ENCODE assay signal across 14 cellular contexts in the genomic region with DNA sequence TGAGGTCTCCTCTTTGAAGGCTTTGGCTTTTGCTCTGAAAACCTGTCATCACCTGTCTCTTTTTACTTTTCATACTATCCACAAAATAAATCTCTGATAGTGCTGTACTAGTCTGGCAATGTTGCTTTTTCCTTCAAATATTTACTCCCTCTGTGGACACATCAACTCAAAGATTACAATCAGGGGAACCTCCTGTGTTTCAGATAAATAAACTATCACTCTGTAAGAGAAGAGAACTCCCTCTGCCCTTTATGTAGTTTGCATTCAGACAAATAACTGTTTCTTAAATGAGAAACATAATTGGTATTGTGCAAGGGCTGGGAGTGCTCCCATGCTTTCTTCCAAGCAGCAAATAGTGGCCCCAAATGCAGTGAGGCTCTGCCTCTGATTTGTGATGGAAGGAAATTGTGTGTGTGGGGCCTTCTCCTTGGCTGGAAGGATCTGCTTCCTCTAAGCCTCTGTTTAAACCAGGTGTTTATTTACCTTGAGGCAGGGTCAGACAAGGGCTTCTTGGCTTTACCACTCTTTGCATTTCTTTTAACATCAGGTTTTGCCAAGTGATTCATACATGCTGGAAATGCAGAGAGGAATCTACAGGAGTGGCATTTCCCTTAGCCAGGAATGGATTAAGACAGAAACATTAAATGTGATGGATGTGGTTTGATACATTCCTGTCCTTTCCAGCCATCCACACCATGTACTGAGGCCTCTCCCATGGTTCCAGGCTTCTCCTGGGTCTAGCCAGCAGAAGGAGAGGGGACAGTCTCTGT.
DNase-seq lines count a peak whose midpoint lies in the region; ATAC-seq and TF ChIP-seq lines count a peak whose summit lies in the region.
"Had no signal": no experiment of that assay in that cellular context is flagged by ENCODE, and none has a peak within 500 bp of the region (broad histone marks: within the 10 kb centered on the region; RNA-seq: fewer than 3 reads in every experiment).

No MANE protein-coding gene starts in this region.

- TF ChIP-seq CTCF in astrocyte of the cerebellum (IDR thresholded peaks at IDR 0.05; ENCODE audit: low read depth, low read length, missing control alignments) (no peak), foreskin fibroblast (IDR thresholded peaks at IDR 0.05; ENCODE audit: low read depth, low read length) (no peak)

- DNase-seq in DMS53 (lab: John Stamatoyannopoulos, UW) = peak; percentile 6
- DNase-seq in DMS53 treated with DMSO at 0.1 percent for 48 hours (lab: John Stamatoyannopoulos, UW; ENCODE audit: unreplicated experiment) = no peak
- peak; percentile 54 for DNase-seq in astrocyte of the cerebellum (ENCODE audit: low read depth)
- DNase-seq in foreskin fibroblast = peak; percentile 13 to 57
- peak; percentile 44 for DNase-seq in superior temporal gyrus (ENCODE audit: extremely low spot score)
- DNase-seq: activated naive CD8-positive, alpha-beta T cell treated with anti-CD3 and anti-CD28 coated beads, Interleukin-2, amount 50 U/mL, for 24 hours; KG1; NCI-H510A; stimulated activated CD8-positive, alpha-beta memory T cell treated with anti-CD3 and anti-CD28 coated beads, Interleukin-4, amount 100 ng/mL, for 48 hours; T-helper 2 cell had no signal

- ATAC-seq in HG02759 (IDR thresholded peaks at IDR 0.05; ENCODE audit: unreplicated experiment) (no peak), GM21717 (IDR thresholded peaks at IDR 0.05; ENCODE audit: unreplicated experiment) (no peak), HG02970 (IDR thresholded peaks at IDR 0.05; ENCODE audit: low FRiP score, unreplicated experiment) (no peak)
- ATAC-seq: activated naive CD8-positive, alpha-beta T cell treated with anti-CD3 and anti-CD28 coated beads, Interleukin-2, amount 50 U/mL, for 24 hours had no signal

- no peak overlapping the region for H3K4me3 ChIP-seq in astrocyte of the cerebellum (ENCODE audit: low read depth, low read length)
- H3K4me3 ChIP-seq in foreskin fibroblast (ENCODE audit: low read depth in 1 of 2, low read length in 2 of 2) = no peak overlapping the region
- H3K4me3 ChIP-seq: skin epidermis had no signal

- in situ Hi-C loops in astrocyte of the cerebellum (cut with HindIII; ENCODE audit: low sequenced_read_pairs) = no loop called here
